12 cellular contexts compared by ENCODE assay signal in genomic region chr9:87640385-87640795, GRCh38.
DNase-seq lines count a peak whose midpoint lies in the region; ATAC-seq and TF ChIP-seq lines count a peak whose summit lies in the region.
"Had no signal": no experiment of that assay in that cellular context is flagged by ENCODE, and none has a peak within 500 bp of the region (broad histone marks: within the 10 kb centered on the region; RNA-seq: fewer than 3 reads in every experiment).

No MANE protein-coding gene starts in this region.

- peaks cover 0 to 48% of the 10 kb centered on the region in 2 experiments; a peak in 1 of 3 replicates for H3K36me3 ChIP-seq in HEK293 (ENCODE audit: control insufficient read depth in 2 of 2, insufficient read depth in 1 of 2, low read length in 2 of 2)
- no peaks in the 10 kb centered on the region for H3K36me3 ChIP-seq in rectal smooth muscle tissue (ENCODE audit: control insufficient read depth, insufficient read depth, low read length)

- POLR2A ChIA-PET in HEK293 (lab: Yijun Ruan, JAX): no interaction called here

- H3K27ac ChIP-seq in HEK293 (ENCODE audit: extremely low read depth, low read depth, low read length) (peak overlapping the region; percentile 44; the same call in 1 of the 2 replicates), VCaP (peak overlapping the region; percentile 71), rectal smooth muscle tissue (ENCODE audit: low read depth, low read length) (peak overlapping the region; percentile 26)
- H3K27ac ChIP-seq: skin epidermis had no signal

- DNase-seq in glomerular endothelial cell (ENCODE audit: extremely low read depth, low read depth, low spot score): peak; percentile 33
- DNase-seq in DMS114 treated with DMSO at 0.1 percent for 48 hours (lab: John Stamatoyannopoulos, UW; ENCODE audit: unreplicated experiment): no peak
- no peak for DNase-seq in T1000 (lab: John Stamatoyannopoulos, UW)
- DNase-seq in NK-92 treated with Interleukin-12 subunit alpha and Interleukin-12 subunit beta, amount 100 ng/mL, for 24 hours (lab: John Stamatoyannopoulos, UW): no peak
- DNase-seq: activated gamma-delta T cell; effector memory CD4-positive, alpha-beta T cell had no signal

- CTCF ChIA-PET in HEK293 (lab: Yijun Ruan, JAX): no interaction called here

- H3K27me3 ChIP-seq in rectal smooth muscle tissue (ENCODE audit: control insufficient read depth, insufficient read depth, low read length): no peaks in the 10 kb centered on the region

- H3K9me3 ChIP-seq in HEK293 (ENCODE audit: control insufficient read depth, insufficient read depth, low read depth, low read length): no peaks in the 10 kb centered on the region

- ATAC-seq in GM19452 (IDR thresholded peaks at IDR 0.05; ENCODE audit: unreplicated experiment): no peak
- ATAC-seq: WTC11 had no signal

- TF ChIP-seq CTCF in HEK293 (tag by site-specific recombination; IDR thresholded peaks at IDR 0.05) (no peak), VCaP (conservative IDR thresholded peaks at IDR 0.05) (no peak)

- H3K9ac ChIP-seq in rectal smooth muscle tissue (ENCODE audit: low read length): no peak overlapping the region

- H3K4me3 ChIP-seq in HEK293 (ENCODE audit: low read depth, low read length) (no peak overlapping the region), rectal smooth muscle tissue (ENCODE audit: low read length) (no peak overlapping the region)
- H3K4me3 ChIP-seq: skin epidermis had no signal

- H3K4me1 ChIP-seq in HEK293 (ENCODE audit: control insufficient read depth, insufficient read depth, low read length): peaks cover 13% of the 10 kb centered on the region
- H3K4me1 ChIP-seq in rectal smooth muscle tissue (ENCODE audit: control insufficient read depth, insufficient read depth, low read length): peaks cover 19% of the 10 kb centered on the region

TF ChIP-seq in HEK293, 187 proteins besides CTCF, POLR2A, EP300 and RAD21 (continues in another document):
- TF ChIP-seq REPIN1 (tag by site-specific recombination; IDR thresholded peaks at IDR 0.05; ENCODE audit: low read depth) (no peak), ZNF114 (tag by site-specific recombination; IDR thresholded peaks at IDR 0.05) (no peak), ZNF26 (tag by site-specific recombination; IDR thresholded peaks at IDR 0.05) (peak; percentile 66; the same call in 1 of the 2 replicates), ZSCAN30 (tag by site-specific recombination; IDR thresholded peaks at IDR 0.05) (peak; percentile 100), ZNF560 (tag by site-specific recombination; IDR thresholded peaks at IDR 0.05; ENCODE audit: borderline replicate concordance) (no peak), ZNF10 (tag by site-specific recombination; IDR thresholded peaks at IDR 0.05) (no peak), ZFP69B (tag by site-specific recombination; IDR thresholded peaks at IDR 0.05) (no peak), SP3 (tag by site-specific recombination; IDR thresholded peaks at IDR 0.05) (no peak), ZBTB26 (tag by site-specific recombination; optimal IDR thresholded peaks at IDR 0.05) (no peak), BCL11B (tag by site-specific recombination; IDR thresholded peaks at IDR 0.05; ENCODE audit: low read depth) (no peak), ZNF792 (tag by site-specific recombination; IDR thresholded peaks at IDR 0.05) (no peak), WT1 (tag by site-specific recombination; IDR thresholded peaks at IDR 0.05) (no peak), TSHZ1 (tag by site-specific recombination; IDR thresholded peaks at IDR 0.05; ENCODE audit: borderline replicate concordance) (no peak), ZNF133 (tag by site-specific recombination; IDR thresholded peaks at IDR 0.05) (no peak), HIC1 (tag by site-specific recombination; IDR thresholded peaks at IDR 0.05) (no peak), IKZF3 (tag by site-specific recombination; IDR thresholded peaks at IDR 0.05) (peak; percentile 23; the same call in 1 of the 2 replicates), ZNF623 (tag by site-specific recombination; IDR thresholded peaks at IDR 0.05) (no peak), ZNF48 (tag by site-specific recombination; IDR thresholded peaks at IDR 0.05) (no peak), ZNF350 (tag by site-specific recombination; IDR thresholded peaks at IDR 0.05) (no peak), ZBTB8A (tag by site-specific recombination; IDR thresholded peaks at IDR 0.05) (no peak), SALL2 (tag by site-specific recombination; IDR thresholded peaks at IDR 0.05; ENCODE audit: borderline replicate concordance) (no peak), KLF7 (tag by site-specific recombination; IDR thresholded peaks at IDR 0.05; ENCODE audit: borderline replicate concordance) (no peak), ZNF629 (tag by site-specific recombination; IDR thresholded peaks at IDR 0.05) (no peak), ZNF544 (tag by site-specific recombination; IDR thresholded peaks at IDR 0.05) (no peak), KLF1 (tag by site-specific recombination; IDR thresholded peaks at IDR 0.05) (no peak)
